8 cellular contexts compared by ENCODE assay signal in genomic region chr11:90223248-90223585, GRCh38. TPM values are rescaled to one million over a fixed set of nuclear protein-coding genes. Genes with fewer than 3 reads are reported as not detected.
DNase-seq lines count a peak whose midpoint lies in the region; ATAC-seq and TF ChIP-seq lines count a peak whose summit lies in the region.

No MANE protein-coding gene starts in this region.

- no peaks in the 10 kb centered on the region for H3K9me3 ChIP-seq in iPS DF 6.9 (ENCODE audit: control insufficient read depth, insufficient read depth, low read length)

- peak overlapping the region; percentile 100 for H3K4me3 Mint-ChIP-seq in activated CD8-positive, alpha-beta T cell treated with anti-CD3 and anti-CD28 coated beads for 36 hours
- H3K4me3 Mint-ChIP-seq in stimulated activated effector memory CD8-positive, alpha-beta T cell treated with anti-CD3 and anti-CD28 coated beads, Interleukin-12 subunit alpha, Interleukin-12 subunit beta, amount 100 ng/mL, for 72 hours = peak overlapping the region; percentile 97

- TF ChIP-seq CTCF in GM12875 (IDR thresholded peaks at IDR 0.05; ENCODE audit: borderline replicate concordance, insufficient read depth, low read depth, low read length) = no peak
- TF ChIP-seq CTCF in activated CD8-positive, alpha-beta T cell treated with anti-CD3 and anti-CD28 coated beads for 36 hours (IDR thresholded peaks at IDR 0.05) = no peak

- WGBS in iPS DF 6.9 (ENCODE audit: insufficient coverage, insufficient read length) = no CpG with 5 or more reads among the region's 12 CpGs

- H3K27ac ChIP-seq in iPS DF 6.9 (ENCODE audit: low read length) = no peak overlapping the region

- H3K36me3 Mint-ChIP-seq in activated CD8-positive, alpha-beta T cell treated with anti-CD3 and anti-CD28 coated beads for 36 hours (ENCODE audit: low read depth) = peaks cover 31% of the 10 kb centered on the region
- peaks cover 33% of the 10 kb centered on the region for H3K36me3 Mint-ChIP-seq in stimulated activated effector memory CD8-positive, alpha-beta T cell treated with anti-CD3 and anti-CD28 coated beads, Interleukin-12 subunit alpha, Interleukin-12 subunit beta, amount 100 ng/mL, for 72 hours

- peak overlapping the region; percentile 88 for H3K4me3 ChIP-seq in GM12875 (ENCODE audit: low read depth, low read length)
- peak overlapping the region; percentile 57; the same call in 1 of the 2 replicates for H3K4me3 ChIP-seq in iPS DF 6.9 (ENCODE audit: low read length)

- POLR2A ChIA-PET in activated CD8-positive, alpha-beta T cell treated with anti-CD3 and anti-CD28 coated beads for 36 hours (lab: Charles Lee) = interaction anchor here (0.7 to 1.1 kb wide), 2 partner anchors 18 to 842 kb away, joined by 3 to 4 read pairs; no protein-coding TSS in a partner anchor

- no peak for DNase-seq in activated CD8-positive, alpha-beta T cell treated with anti-CD3 and anti-CD28 coated beads for 36 hours
- DNase-seq in iPS DF 6.9 (ENCODE audit: low read depth, low spot score) = no peak
- no peak for DNase-seq in stimulated activated effector memory CD8-positive, alpha-beta T cell treated with anti-CD3 and anti-CD28 coated beads, Interleukin-12 subunit alpha, Interleukin-12 subunit beta, amount 100 ng/mL, for 72 hours (ENCODE audit: low spot score in 2 of 2)
- DNase-seq in activated gamma-delta T cell (lab: John Stamatoyannopoulos, UW) = no peak

- H3K27me3 ChIP-seq in iPS DF 6.9 (ENCODE audit: control insufficient read depth, insufficient read depth, low read length) = no peaks in the 10 kb centered on the region

- no peaks in the 10 kb centered on the region for H3K27me3 Mint-ChIP-seq in activated CD8-positive, alpha-beta T cell treated with anti-CD3 and anti-CD28 coated beads for 36 hours

- H3K4me1 ChIP-seq in iPS DF 6.9 (ENCODE audit: control insufficient read depth, insufficient read depth, low read length) = no peaks in the 10 kb centered on the region

- peaks cover 42% of the 10 kb centered on the region for H3K4me1 Mint-ChIP-seq in activated CD8-positive, alpha-beta T cell treated with anti-CD3 and anti-CD28 coated beads for 36 hours (ENCODE audit: low read depth)
- H3K4me1 Mint-ChIP-seq in stimulated activated effector memory CD8-positive, alpha-beta T cell treated with anti-CD3 and anti-CD28 coated beads, Interleukin-12 subunit alpha, Interleukin-12 subunit beta, amount 100 ng/mL, for 72 hours = peaks cover 45% of the 10 kb centered on the region

- intact Hi-C loops in activated CD8-positive, alpha-beta T cell treated with anti-CD3 and anti-CD28 coated beads for 36 hours (cut with micrococcal nuclease) = no loop called here

- no peaks in the 10 kb centered on the region for H3K9me3 Mint-ChIP-seq in activated CD8-positive, alpha-beta T cell treated with anti-CD3 and anti-CD28 coated beads for 36 hours
- H3K9me3 Mint-ChIP-seq in stimulated activated effector memory CD8-positive, alpha-beta T cell treated with anti-CD3 and anti-CD28 coated beads, Interleukin-12 subunit alpha, Interleukin-12 subunit beta, amount 100 ng/mL, for 72 hours = no peaks in the 10 kb centered on the region

- no peaks in the 10 kb centered on the region for H3K36me3 ChIP-seq in iPS DF 6.9 (ENCODE audit: control insufficient read depth, insufficient read depth, low read length)

- ATAC-seq in HG02763 (IDR thresholded peaks at IDR 0.05; ENCODE audit: unreplicated experiment) (peak; percentile 52), HG03565 (IDR thresholded peaks at IDR 0.05; ENCODE audit: unreplicated experiment) (no peak), GM21737 (IDR thresholded peaks at IDR 0.05; ENCODE audit: unreplicated experiment) (no peak)
- peak; percentile 63 for ATAC-seq in activated CD8-positive, alpha-beta T cell treated with anti-CD3 and anti-CD28 coated beads for 36 hours
- ATAC-seq in stimulated activated effector memory CD8-positive, alpha-beta T cell treated with anti-CD3 and anti-CD28 coated beads, Interleukin-12 subunit alpha, Interleukin-12 subunit beta, amount 100 ng/mL, for 72 hours = peak; percentile 72

- peak overlapping the region; percentile 97 for H3K27ac Mint-ChIP-seq in activated CD8-positive, alpha-beta T cell treated with anti-CD3 and anti-CD28 coated beads for 36 hours
- H3K27ac Mint-ChIP-seq in stimulated activated effector memory CD8-positive, alpha-beta T cell treated with anti-CD3 and anti-CD28 coated beads, Interleukin-12 subunit alpha, Interleukin-12 subunit beta, amount 100 ng/mL, for 72 hours = peak overlapping the region; percentile 95

- CTCF ChIA-PET in activated CD8-positive, alpha-beta T cell treated with anti-CD3 and anti-CD28 coated beads for 36 hours (lab: Charles Lee) = interaction anchor here (0.5 kb wide), 1 partner anchor 42 kb away, joined by 3 read pairs; no protein-coding TSS in a partner anchor

RNA-seq across cellular contexts. Expression of gene CHORDC1, which starts 0.4 kb away (rescaled TPM):
- 10 to 100 TPM; 75.7 to 82.6 TPM for total RNA-seq in activated CD8-positive, alpha-beta T cell treated with anti-CD3 and anti-CD28 coated beads for 36 hours

Comparison
In these comparisons a context has a peak if more than half of its experiments do, and no peak if none do; other contexts are left out.
1. ATAC-seq: peak in HG02763 (single experiment), activated CD8-positive, alpha-beta T cell treated with anti-CD3 and anti-CD28 coated beads for 36 hours (single experiment) and stimulated activated effector memory CD8-positive, alpha-beta T cell treated with anti-CD3 and anti-CD28 coated beads, Interleukin-12 subunit alpha, Interleukin-12 subunit beta, amount 100 ng/mL, for 72 hours (single experiment); none in HG03565 (single experiment) and GM21737 (single experiment).